In the genomic region with DNA sequence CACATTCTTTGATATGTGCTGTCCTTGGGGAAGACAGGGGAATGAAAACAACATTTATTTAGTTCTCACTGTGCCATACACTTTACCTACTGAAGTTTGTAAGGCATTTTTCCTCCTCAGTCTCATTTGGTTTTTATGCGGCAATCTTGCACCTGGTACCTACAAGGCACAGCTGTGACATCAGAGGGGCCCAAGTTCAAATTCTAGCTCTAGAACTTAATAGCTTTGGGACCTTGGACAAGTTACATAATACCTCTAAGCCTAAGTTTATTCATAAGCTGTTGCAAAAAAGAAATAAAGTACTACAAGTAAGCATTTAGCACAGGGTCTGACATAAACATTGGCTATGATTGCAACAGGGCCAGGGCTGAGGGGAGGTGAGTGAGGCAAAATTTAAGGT, we compare ENCODE assay signal across 27 cellular contexts.
"Had no signal": no experiment of that assay in that cellular context is flagged by ENCODE, and none has a peak within 500 bp of the region (broad histone marks: within the 10 kb centered on the region; RNA-seq: fewer than 3 reads in every experiment).

No MANE protein-coding gene starts in this region.

- H3K4me1 ChIP-seq: uterus had no signal

- ATAC-seq: stimulated activated effector memory CD8-positive, alpha-beta T cell treated with anti-CD3 and anti-CD28 coated beads, Interleukin-12 subunit alpha, Interleukin-12 subunit beta, amount 100 ng/mL, for 72 hours; stimulated activated memory B cell treated with anti-CD40 and anti-IgM and Interleukin-4, amounts not matched to agents 10 μg/mL and 1 μg/mL and 100 μg/mL, for 72 hours; stimulated activated naive B cell treated with anti-CD40 and anti-IgM and Interleukin-4, amounts not matched to agents 10 μg/mL and 1 μg/mL and 100 μg/mL, for 72 hours; stimulated activated naive CD8-positive, alpha-beta T cell treated with anti-CD3 and anti-CD28 coated beads, Interleukin-15, amount 100 ng/mL, for 72 hours; stimulated activated naive CD8-positive, alpha-beta T cell treated with anti-CD3 and anti-CD28 coated beads, Interleukin-15, Interleukin-2, amounts not matched to agents 100 U/mL and 50 U/mL, for 24 hours; upper lobe of right lung had no signal

- H3K27me3 ChIP-seq: testis, thyroid gland, tibial artery, uterus, vagina had no signal

- H3K36me3 ChIP-seq: stomach, suprapubic skin, thoracic aorta, thyroid gland, tibial artery, tibial nerve, transverse colon, upper lobe of left lung, upper lobe of right lung, uterus, vagina had no signal

- H3K27ac ChIP-seq: stomach, suprapubic skin, testis, thoracic aorta, thyroid gland, tibial artery, tibial nerve, transverse colon, upper lobe of left lung, upper lobe of right lung, uterus, vagina had no signal

- H3K4me3 ChIP-seq: stomach, suprapubic skin, testis, thoracic aorta, thyroid gland, tibial artery, tibial nerve, transverse colon, upper lobe of left lung, upper lobe of right lung, uterus, vagina had no signal

- H3K9me3 ChIP-seq: suprapubic skin, testis, thyroid gland, transverse colon, upper lobe of right lung, vagina had no signal

- FAIRE-seq: urothelium cell line had no signal

- DNase-seq: stimulated activated CD4-positive, alpha-beta T cell treated with anti-CD3 and anti-CD28 coated beads, Interleukin-2, amount 100 ng/mL, for 48 hours; stimulated activated CD4-positive, alpha-beta T cell treated with anti-CD3 and anti-CD28 coated beads, Interleukin-4, amount 100 ng/mL, for 1 hour; stimulated activated CD4-positive, alpha-beta T cell treated with anti-CD3 and anti-CD28 coated beads, Interleukin-4, amount 100 ng/mL, for 24 hours; stimulated activated CD4-positive, alpha-beta T cell treated with anti-CD3 and anti-CD28 coated beads, Interleukin-4, amount 100 ng/mL, for 4 hours; stimulated activated CD8-positive, alpha-beta memory T cell treated with anti-CD3 and anti-CD28 coated beads, Interleukin-4, amount 100 ng/mL, for 48 hours; stimulated activated naive B cell treated with anti-CD40 and anti-IgM and Interleukin-4, amounts not matched to agents 10 μg/mL and 1 μg/mL and 100 μg/mL, for 72 hours; stimulated activated naive CD4-positive, alpha-beta T cell; stimulated activated naive CD4-positive, alpha-beta T cell treated with Interleukin-2 at 50 U/mL for 16 hours; stimulated activated naive CD8-positive, alpha-beta T cell treated with anti-CD3 and anti-CD28 coated beads, Interleukin-15, amount 100 ng/mL, for 72 hours; stimulated activated naive CD8-positive, alpha-beta T cell treated with anti-CD3 and anti-CD28 coated beads, Interleukin-15, Interleukin-2, amounts not matched to agents 100 U/mL and 50 U/mL, for 24 hours; stomach; substantia nigra; testis; thyroid gland; tibial artery; transverse colon; trophoblast cell; upper lobe of left lung; upper lobe of right lung; uterus had no signal
